In genomic region chr16:17446661-17447060, GRCh38 we compare ENCODE assay signal across 16 cellular contexts. TPM values are rescaled to one million over a fixed set of nuclear protein-coding genes. Genes with fewer than 3 reads are reported as not detected.
A peak's percentile ranks its signal among the peaks of the same experiment; 100 is the strongest.
DNase-seq lines count a peak whose midpoint lies in the region; ATAC-seq, FAIRE-seq and TF ChIP-seq lines count a peak whose summit lies in the region.
"Had no signal": no experiment of that assay in that cellular context is flagged by ENCODE, and none has a peak within 500 bp of the region (broad histone marks: within the 10 kb centered on the region; RNA-seq: fewer than 3 reads in every experiment).

No MANE protein-coding gene starts in this region.

- peaks cover 0 to 4% of the 10 kb centered on the region in 2 experiments for H4K20me1 ChIP-seq in H1 (replicated peaks in 1 of 2; ENCODE audit: control insufficient read depth in 1 of 2, insufficient read depth in 2 of 2, low read length in 2 of 2)

- peaks cover 5% of the 10 kb centered on the region for H3K79me1 ChIP-seq in H1 (ENCODE audit: low read depth, low read length)

- no peak overlapping the region for H4K5ac ChIP-seq in H1 (ENCODE audit: insufficient read length, low read depth, low read length)

- no peak for DNase-seq in activated CD8-positive, alpha-beta T cell treated with anti-CD3 and anti-CD28 coated beads, Interleukin-2, amount 10 ng/mL, durations not matched to agents 7 days and 5 days
- DNase-seq in activated CD8-positive, alpha-beta T cell treated with anti-CD3 and anti-CD28 coated beads for 36 hours = no peak
- DNase-seq in H1 (ENCODE audit: low read depth in 1 of 2, low spot score in 2 of 2) (no peak), iPS-NIHi7 (ENCODE audit: extremely low spot score) (peak; percentile 36), tibial nerve (ENCODE audit: low spot score in 2 of 2) (no peak)
- DNase-seq in central memory CD4-positive, alpha-beta T cell = no peak
- DNase-seq: Caco-2, MV-4-11, NCI-H1436, NCI-H345, SK-N-SH had no signal

- peaks cover 68% of the 10 kb centered on the region for H3K4me1 Mint-ChIP-seq in activated CD8-positive, alpha-beta T cell treated with anti-CD3 and anti-CD28 coated beads, Interleukin-2, amount 10 ng/mL, durations not matched to agents 7 days and 5 days (ENCODE audit: low read depth)
- H3K4me1 Mint-ChIP-seq in activated CD8-positive, alpha-beta T cell treated with anti-CD3 and anti-CD28 coated beads for 36 hours (ENCODE audit: low read depth) = peaks cover 30% of the 10 kb centered on the region

- no peak overlapping the region for H3K4me3 ChIP-seq in H1 (ENCODE audit: extremely low read depth in 1 of 4, insufficient read depth in 2 of 4, low read depth in 3 of 4, low read length in 4 of 4)
- no peak overlapping the region for H3K4me3 ChIP-seq in tibial nerve
- H3K4me3 ChIP-seq: HAP-1 had no signal

- no peaks in the 10 kb centered on the region for H3K27me3 Mint-ChIP-seq in activated CD8-positive, alpha-beta T cell treated with anti-CD3 and anti-CD28 coated beads, Interleukin-2, amount 10 ng/mL, durations not matched to agents 7 days and 5 days (ENCODE audit: low read depth)
- no peaks in the 10 kb centered on the region for H3K27me3 Mint-ChIP-seq in activated CD8-positive, alpha-beta T cell treated with anti-CD3 and anti-CD28 coated beads for 36 hours

- H2BK20ac ChIP-seq in H1 (ENCODE audit: low read length) = no peak overlapping the region

- no peak overlapping the region for H3K27ac ChIP-seq in H1 (ENCODE audit: low read depth, low read length)
- H3K27ac ChIP-seq in tibial nerve = peak overlapping the region in 3 of 4 donors; percentile 38 to 75 (median 66)
- H3K27ac ChIP-seq: 22Rv1, C4-2B had no signal

- H2BK12ac ChIP-seq in H1 (ENCODE audit: low read depth, low read length) = no peak overlapping the region

- intact Hi-C loops in activated CD8-positive, alpha-beta T cell treated with anti-CD3 and anti-CD28 coated beads for 36 hours (cut with micrococcal nuclease) = no loop called here

- H3K4me1 ChIP-seq in H1 (replicated peaks in 1 of 4; ENCODE audit: control insufficient read depth in 3 of 4, insufficient read depth in 4 of 4, low read length in 3 of 4) (peaks cover 0 to 7% (median 3%) of the 10 kb centered on the region in 4 experiments; a peak in 2 of 7 replicates), tibial nerve (peaks cover 0 to 51% (median 23%) of the 10 kb centered on the region in 4 donors)
- H3K4me1 ChIP-seq: Caco-2, HAP-1 had no signal

- no peak overlapping the region for H2BK15ac ChIP-seq in H1 (ENCODE audit: low read length)

- TF ChIP-seq CTCF in activated CD8-positive, alpha-beta T cell treated with anti-CD3 and anti-CD28 coated beads for 36 hours (IDR thresholded peaks at IDR 0.05) = no peak
- TF ChIP-seq CTCF in H1 (IDR thresholded peaks at IDR 0.05; ENCODE audit: control extremely low read depth in 1 of 3, insufficient read depth in 1 of 3, low read depth in 1 of 3, low read length in 3 of 3) = no peak
- TF ChIP-seq CTCF in tibial nerve (IDR thresholded peaks at IDR 0.05) = no peak

- no peak for ATAC-seq in activated CD8-positive, alpha-beta T cell treated with anti-CD3 and anti-CD28 coated beads, Interleukin-2, amount 10 ng/mL, durations not matched to agents 7 days and 5 days
- no peak for ATAC-seq in activated CD8-positive, alpha-beta T cell treated with anti-CD3 and anti-CD28 coated beads for 36 hours
- ATAC-seq in HG03097 (IDR thresholded peaks at IDR 0.05; ENCODE audit: low FRiP score, unreplicated experiment) (no peak), GM18519 (IDR thresholded peaks at IDR 0.05; ENCODE audit: low FRiP score, unreplicated experiment) (no peak)

- no peak overlapping the region for H4K91ac ChIP-seq in H1 (replicated peaks; ENCODE audit: insufficient read length, low read length)

- no peak overlapping the region for H3K9ac ChIP-seq in H1 (replicated peaks in 1 of 4; ENCODE audit: extremely low read depth in 1 of 4, low read depth in 3 of 4, low read length in 3 of 4)
- H3K9ac ChIP-seq: SK-N-SH had no signal

- no peak overlapping the region for H2BK5ac ChIP-seq in H1 (ENCODE audit: low read depth, low read length)

- H3K36me3 ChIP-seq in H1 (ENCODE audit: control insufficient read depth in 2 of 4, insufficient read depth in 4 of 4, low read length in 3 of 4) (no peaks in the 10 kb centered on the region), tibial nerve (no peaks in the 10 kb centered on the region)
- H3K36me3 ChIP-seq: HAP-1 had no signal

- H3K9me3 Mint-ChIP-seq in activated CD8-positive, alpha-beta T cell treated with anti-CD3 and anti-CD28 coated beads, Interleukin-2, amount 10 ng/mL, durations not matched to agents 7 days and 5 days (ENCODE audit: insufficient read depth) = no peaks in the 10 kb centered on the region
- H3K9me3 Mint-ChIP-seq in activated CD8-positive, alpha-beta T cell treated with anti-CD3 and anti-CD28 coated beads for 36 hours = no peaks in the 10 kb centered on the region

- no peak overlapping the region for H3K23ac ChIP-seq in H1 (ENCODE audit: insufficient read length)

- CTCF ChIA-PET in activated CD8-positive, alpha-beta T cell treated with anti-CD3 and anti-CD28 coated beads, Interleukin-2, amount 10 ng/mL, durations not matched to agents 7 days and 5 days (lab: Charles Lee) = no interaction called here
- CTCF ChIA-PET in activated CD8-positive, alpha-beta T cell treated with anti-CD3 and anti-CD28 coated beads for 36 hours (lab: Charles Lee) = no interaction called here
- CTCF ChIA-PET in H1 (lab: Charles Lee; ENCODE audit: partially characterized antibody) = interaction anchor here (1.2 kb wide), 1 partner anchor 235 kb away, joined by 3 read pairs; no protein-coding TSS in a partner anchor

- H3K4ac ChIP-seq in H1 (replicated peaks; ENCODE audit: insufficient read length, low read depth, low read length) = no peak overlapping the region

- no peak overlapping the region for H2AFZ ChIP-seq in H1 (ENCODE audit: low read length)

- no peak overlapping the region for H4K8ac ChIP-seq in H1 (ENCODE audit: extremely low read depth, insufficient read depth, low read length)

- H3K56ac ChIP-seq in H1 (replicated peaks; ENCODE audit: insufficient read length, low read depth, low read length) = no peak overlapping the region

- TF ChIP-seq RAD21 in H1 (IDR thresholded peaks at IDR 0.05 in 1 of 2, conservative IDR thresholded peaks at IDR 0.05 in 1 of 2; ENCODE audit: low read depth in 2 of 2, low read length in 2 of 2) = no peak

- no peaks in the 10 kb centered on the region for H3K23me2 ChIP-seq in H1 (ENCODE audit: low read depth, low read length)

- no peak overlapping the region for H2BK120ac ChIP-seq in H1 (replicated peaks; ENCODE audit: low read depth, low read length)

- H3K9me3 ChIP-seq in H1 (ENCODE audit: insufficient read depth in 2 of 2, low read depth in 1 of 2, low read length in 1 of 2) (no peaks in the 10 kb centered on the region), tibial nerve (no peaks in the 10 kb centered on the region)
- H3K9me3 ChIP-seq: Caco-2, HAP-1, SK-N-SH had no signal

- H3K14ac ChIP-seq in H1 (ENCODE audit: insufficient read length) = no peak overlapping the region

- TF ChIP-seq POLR2A in H1 (IDR thresholded peaks at IDR 0.05; ENCODE audit: control extremely low read depth in 1 of 2, low read depth in 2 of 2, low read length in 2 of 2) (no peak), tibial nerve (IDR thresholded peaks at IDR 0.05) (no peak)

- peaks cover 73% of the 10 kb centered on the region for H3K36me3 Mint-ChIP-seq in activated CD8-positive, alpha-beta T cell treated with anti-CD3 and anti-CD28 coated beads, Interleukin-2, amount 10 ng/mL, durations not matched to agents 7 days and 5 days (ENCODE audit: low read depth)
- peaks cover 7% of the 10 kb centered on the region for H3K36me3 Mint-ChIP-seq in activated CD8-positive, alpha-beta T cell treated with anti-CD3 and anti-CD28 coated beads for 36 hours (ENCODE audit: low read depth)

- no peak overlapping the region for H3K18ac ChIP-seq in H1 (ENCODE audit: extremely low read depth, low read length)

- H3K27me3 ChIP-seq in H1 (replicated peaks in 1 of 4; ENCODE audit: control insufficient read depth in 3 of 4, extremely low read depth in 1 of 4, insufficient read depth in 3 of 4, low read length in 3 of 4) (no peaks in the 10 kb centered on the region), tibial nerve (no peaks in the 10 kb centered on the region)

- no peak for FAIRE-seq in H1 (lab: Jason Lieb, UNC)

- H2AK5ac ChIP-seq in H1 (ENCODE audit: low read depth, low read length) = peak overlapping the region; percentile 84; the same call in 1 of the 2 replicates

- no peak overlapping the region for H3K4me3 Mint-ChIP-seq in activated CD8-positive, alpha-beta T cell treated with anti-CD3 and anti-CD28 coated beads, Interleukin-2, amount 10 ng/mL, durations not matched to agents 7 days and 5 days
- H3K4me3 Mint-ChIP-seq in activated CD8-positive, alpha-beta T cell treated with anti-CD3 and anti-CD28 coated beads for 36 hours = no peak overlapping the region

- peak overlapping the region; percentile 28 for H3K27ac Mint-ChIP-seq in activated CD8-positive, alpha-beta T cell treated with anti-CD3 and anti-CD28 coated beads, Interleukin-2, amount 10 ng/mL, durations not matched to agents 7 days and 5 days
- no peak overlapping the region for H3K27ac Mint-ChIP-seq in activated CD8-positive, alpha-beta T cell treated with anti-CD3 and anti-CD28 coated beads for 36 hours

- TF ChIP-seq EP300 in H1 (IDR thresholded peaks at IDR 0.05; ENCODE audit: borderline replicate concordance in 1 of 2, low read depth in 2 of 2, low read length in 2 of 2) = no peak
- TF ChIP-seq EP300 in tibial nerve (IDR thresholded peaks at IDR 0.05) = no peak

- no peak overlapping the region; a peak in 1 of 4 replicates for H3K4me2 ChIP-seq in H1 (ENCODE audit: insufficient read depth in 1 of 2, low read depth in 2 of 2, low read length in 2 of 2)
- H3K4me2 ChIP-seq: SK-N-SH had no signal

- peaks cover 0 to 3% of the 10 kb centered on the region in 2 experiments; a peak in 2 of 4 replicates for H3K79me2 ChIP-seq in H1 (ENCODE audit: control insufficient read depth in 1 of 2, insufficient read depth in 2 of 2, low read length in 2 of 2)

- WGBS in H1 (ENCODE audit: extremely low coverage in 1 of 2, insufficient coverage in 1 of 2, insufficient read length in 1 of 2, insufficient replicate concordance in 2 of 2, low coverage in 1 of 2, low lambda C conversion rate in 2 of 2, missing lambda C conversion rate in 1 of 2), 2 experiments = 72% methylated on average over 7 of the region's 10 CpGs; no CpG with 5 or more reads in 1 of the 2 experiments
- WGBS in tibial nerve, 2 donors = 38 to 51% methylated on average over 9 to 10 of the region's 10 CpGs

- POLR2A ChIA-PET in activated CD8-positive, alpha-beta T cell treated with anti-CD3 and anti-CD28 coated beads, Interleukin-2, amount 10 ng/mL, durations not matched to agents 7 days and 5 days (lab: Charles Lee) = interaction anchor here (0.8 kb wide), 1 partner anchor 30 kb away, joined by 3 read pairs; no protein-coding TSS in a partner anchor
- POLR2A ChIA-PET in activated CD8-positive, alpha-beta T cell treated with anti-CD3 and anti-CD28 coated beads for 36 hours (lab: Charles Lee) = interaction anchor here (1.4 kb wide), 1 partner anchor 29 kb away, joined by 3 read pairs; no protein-coding TSS in a partner anchor
- POLR2A ChIA-PET in H1 (lab: Charles Lee; ENCODE audit: partially characterized antibody) = interaction anchor here (1.1 kb wide), 1 partner anchor 54 kb away, joined by 3 read pairs; no protein-coding TSS in a partner anchor

RNA-seq across cellular contexts. Expression of gene XYLT1, which starts 24.1 kb away (rescaled TPM):
- 10 to 100 TPM; 59.4 to 60.4 TPM for total RNA-seq in activated CD8-positive, alpha-beta T cell treated with anti-CD3 and anti-CD28 coated beads, Interleukin-2, amount 10 ng/mL, durations not matched to agents 7 days and 5 days
- total RNA-seq in activated CD8-positive, alpha-beta T cell treated with anti-CD3 and anti-CD28 coated beads for 36 hours = 1 to 10 TPM; 7.3 to 8.9 TPM
- 22.1 and 25.4 TPM in 2 replicates for total RNA-seq in H1 (2021; fragmentation: NEBNext Ultra II Directional; extraction: Animal tissue kit (Norgen Biotek cat#: 25700))
- 6.6 and 8.5 TPM in 2 replicates for polyA plus RNA-seq in H1 (2011; rRNA removed)
- 7.4 TPM for polyA plus RNA-seq in H1 (2011; cell fraction: cytosol; rRNA removed)
- 22.6 TPM for polyA plus RNA-seq in H1 (2011; cell fraction: nucleus; rRNA removed)
- 7.1 to 10.2 TPM (median 9.6 TPM) in 4 replicates for polyA plus RNA-seq in H1 (2012, experiment 1 of 2)
- 3.5 TPM for polyA plus RNA-seq in H1 (2012, experiment 2 of 2)
- polyA plus RNA-seq in H1 (2013, experiment 1 of 2) = 10.9 TPM
- 11.8 TPM for polyA plus RNA-seq in H1 (2013, experiment 2 of 2)
- polyA minus RNA-seq in H1 (2011; rRNA and poly(A)+ RNA removed) = 40.6 and 63.3 TPM in 2 replicates
- polyA minus RNA-seq in H1 (2011; cell fraction: cytosol; rRNA and poly(A)+ RNA removed) = 26.4 TPM
- 40.7 TPM for polyA minus RNA-seq in H1 (2011; cell fraction: nucleus; rRNA and poly(A)+ RNA removed)
- total RNA-seq in tibial nerve = 10 to 100 TPM; 13.8 to 23.1 (median 14.8) TPM
